Comparison of ENCODE assay signal across 13 cellular contexts in genomic region chr1:39492118-39493042, GRCh38. TPM values are rescaled to one million over a fixed set of nuclear protein-coding genes. Genes with fewer than 3 reads are reported as not detected.
DNase-seq lines count a peak whose midpoint lies in the region; ATAC-seq and TF ChIP-seq lines count a peak whose summit lies in the region.
"Not testable (repeated sequence)": the region's sequence is repeated elsewhere in the genome, so short reads cannot be mapped to it uniquely, and the experiment has no call there.
"Had no signal": no experiment of that assay in that cellular context is flagged by ENCODE, and none has a peak within 500 bp of the region (broad histone marks: within the 10 kb centered on the region; RNA-seq: fewer than 3 reads in every experiment).

No MANE protein-coding gene starts in this region.

- ATAC-seq in CD4-positive, CD25-positive, alpha-beta regulatory T cell (ENCODE audit: low read depth in 2 of 2), result not testable (repeated sequence)
- peak; percentile 3 for ATAC-seq in HG02571 (IDR thresholded peaks at IDR 0.05; ENCODE audit: unreplicated experiment)
- peak in 2 of 4 experiments; percentile 3 to 10 for ATAC-seq in T-cell (replicated peaks in 1 of 4)
- peak; percentile 60 for ATAC-seq in left colon

- H2AFZ ChIP-seq in neural progenitor cell (replicated peaks), result not testable (repeated sequence)

- TF ChIP-seq CTCF in colonic mucosa (IDR thresholded peaks at IDR 0.05); neural progenitor cell (IDR thresholded peaks at IDR 0.05): not testable (repeated sequence)

- peak overlapping the region; percentile 56 to 87 (median 76) for H3K4me3 Mint-ChIP-seq in CD4-positive, CD25-positive, alpha-beta regulatory T cell
- H3K4me3 Mint-ChIP-seq in T-cell (peak overlapping the region; percentile 63 to 71 (median 65)), neural progenitor cell (peak overlapping the region; percentile 76)
- peak overlapping the region; percentile 58 for H3K4me3 Mint-ChIP-seq in activated T-helper 1 cell treated with anti-CD3 and anti-CD28 coated beads, Interleukin-12 subunit alpha, Interleukin-12 subunit beta, Interleukin-2, Interleukin-4 antibody, amounts not matched to agents 30 ng/mL and 10 ng/mL and 1 ng/mL, durations not matched to agents 14 hours and 24 hours and 36 hours

- peaks cover 29% of the 10 kb centered on the region for H3F3A ChIP-seq in neural progenitor cell (ENCODE audit: low read depth)

- CTCF ChIA-PET in T-cell (lab: Charles Lee), result not testable (repeated sequence)

- H3K4me1 ChIP-seq in CD4-positive, CD25-positive, alpha-beta regulatory T cell (ENCODE audit: control insufficient read depth, insufficient read depth, low read length, poor library complexity, severe bottlenecking); colonic mucosa; neural progenitor cell: not testable (repeated sequence)

- H3K27me3 Mint-ChIP-seq in CD4-positive, CD25-positive, alpha-beta regulatory T cell, result peaks cover 45% of the 10 kb centered on the region
- H3K27me3 Mint-ChIP-seq in T-cell (peaks cover 19 to 28% of the 10 kb centered on the region in 2 donors), neural progenitor cell (ENCODE audit: insufficient read depth, low read depth) (peaks cover 37% of the 10 kb centered on the region)
- H3K27me3 Mint-ChIP-seq in activated T-helper 1 cell treated with anti-CD3 and anti-CD28 coated beads, Interleukin-12 subunit alpha, Interleukin-12 subunit beta, Interleukin-2, Interleukin-4 antibody, amounts not matched to agents 30 ng/mL and 10 ng/mL and 1 ng/mL, durations not matched to agents 14 hours and 24 hours and 36 hours (ENCODE audit: insufficient read depth), result peaks cover 35% of the 10 kb centered on the region

- not testable (repeated sequence) for H3K4me3 ChIP-seq in CD4-positive, CD25-positive, alpha-beta regulatory T cell (ENCODE audit: low read depth, low read length); colonic mucosa
- peak overlapping the region; percentile 50 for H3K4me3 ChIP-seq in neural progenitor cell

- not testable (repeated sequence) for H3K4me2 ChIP-seq in neural progenitor cell

- H3K27me3 ChIP-seq in CD4-positive, CD25-positive, alpha-beta regulatory T cell (ENCODE audit: control insufficient read depth, insufficient read depth, low read length); colonic mucosa: not testable (repeated sequence)
- H3K27me3 ChIP-seq in neural progenitor cell, result peaks cover 79% of the 10 kb centered on the region

- H3K79me2 ChIP-seq in neural progenitor cell (ENCODE audit: low read depth), result not testable (repeated sequence)

- not testable (repeated sequence) for H3K36me3 ChIP-seq in CD4-positive, CD25-positive, alpha-beta regulatory T cell (ENCODE audit: control insufficient read depth, insufficient read depth, low read length); colonic mucosa; neural progenitor cell

- H3K4me1 Mint-ChIP-seq in CD4-positive, CD25-positive, alpha-beta regulatory T cell, result peaks cover 0 to 14% (median 2%) of the 10 kb centered on the region in 4 donors
- not testable (repeated sequence) for H3K4me1 Mint-ChIP-seq in T-cell, neural progenitor cell
- H3K4me1 Mint-ChIP-seq in activated T-helper 1 cell treated with anti-CD3 and anti-CD28 coated beads, Interleukin-12 subunit alpha, Interleukin-12 subunit beta, Interleukin-2, Interleukin-4 antibody, amounts not matched to agents 30 ng/mL and 10 ng/mL and 1 ng/mL, durations not matched to agents 14 hours and 24 hours and 36 hours (ENCODE audit: low read depth), result peaks cover 11% of the 10 kb centered on the region

- H3K27ac ChIP-seq in CD4-positive, CD25-positive, alpha-beta regulatory T cell (ENCODE audit: insufficient read depth, low read length, poor library complexity, severe bottlenecking); colonic mucosa; neural progenitor cell: not testable (repeated sequence)
- peak overlapping the region; percentile 35 for H3K27ac ChIP-seq in substantia nigra (ENCODE audit: low read depth, low read length, poor library complexity, severe bottlenecking)

- POLR2A ChIA-PET in T-cell (lab: Charles Lee), result not testable (repeated sequence)

- not testable (repeated sequence) for H3K9ac ChIP-seq in colonic mucosa (ENCODE audit: low read depth in 2 of 2, low read length in 2 of 2); neural progenitor cell

- not testable (repeated sequence) for H3K9me3 Mint-ChIP-seq in CD4-positive, CD25-positive, alpha-beta regulatory T cell; T-cell; activated T-helper 1 cell treated with anti-CD3 and anti-CD28 coated beads, Interleukin-12 subunit alpha, Interleukin-12 subunit beta, Interleukin-2, Interleukin-4 antibody, amounts not matched to agents 30 ng/mL and 10 ng/mL and 1 ng/mL, durations not matched to agents 14 hours and 24 hours and 36 hours; neural progenitor cell

- H3K36me3 Mint-ChIP-seq in CD4-positive, CD25-positive, alpha-beta regulatory T cell; T-cell; activated T-helper 1 cell treated with anti-CD3 and anti-CD28 coated beads, Interleukin-12 subunit alpha, Interleukin-12 subunit beta, Interleukin-2, Interleukin-4 antibody, amounts not matched to agents 30 ng/mL and 10 ng/mL and 1 ng/mL, durations not matched to agents 14 hours and 24 hours and 36 hours (ENCODE audit: low read depth); neural progenitor cell: not testable (repeated sequence)

- H3K27ac Mint-ChIP-seq in CD4-positive, CD25-positive, alpha-beta regulatory T cell, result peak overlapping the region in 1 of 3 donors; percentile 31
- H3K27ac Mint-ChIP-seq in T-cell; activated T-helper 1 cell treated with anti-CD3 and anti-CD28 coated beads, Interleukin-12 subunit alpha, Interleukin-12 subunit beta, Interleukin-2, Interleukin-4 antibody, amounts not matched to agents 30 ng/mL and 10 ng/mL and 1 ng/mL, durations not matched to agents 14 hours and 24 hours and 36 hours; neural progenitor cell: not testable (repeated sequence)

- DNase-seq in CD4-positive, CD25-positive, alpha-beta regulatory T cell; T-cell; activated T-helper 1 cell treated with anti-CD3 and anti-CD28 coated beads, Interleukin-12 subunit alpha, Interleukin-12 subunit beta, Interleukin-2, Interleukin-4 antibody, amounts not matched to agents 30 ng/mL and 10 ng/mL and 1 ng/mL, durations not matched to agents 14 hours and 24 hours and 36 hours (ENCODE audit: low spot score); substantia nigra (lab: John Stamatoyannopoulos, UW): not testable (repeated sequence)
- DNase-seq in colonic mucosa, result peak; percentile 36
- DNase-seq in left colon, result peak; percentile 25 to 43
- DNase-seq in neural progenitor cell (ENCODE audit: low spot score), result peak; percentile 16

- intact Hi-C loops in activated T-helper 1 cell treated with anti-CD3 and anti-CD28 coated beads, Interleukin-12 subunit alpha, Interleukin-12 subunit beta, Interleukin-2, Interleukin-4 antibody, amounts not matched to agents 30 ng/mL and 10 ng/mL and 1 ng/mL, durations not matched to agents 14 hours and 24 hours and 36 hours (cut with micrococcal nuclease), result loop anchor here (5.0 to 10.0 kb wide), 3 partner anchors 45 to 620 kb away; partner anchors contain the start of genes BMP8B and MYCBP
- intact Hi-C loops in colonic mucosa (cut with DNase I); left colon (cut with DNase I, micrococcal nuclease): not testable (repeated sequence)

- not testable (repeated sequence) for H3K9me3 ChIP-seq in CD4-positive, CD25-positive, alpha-beta regulatory T cell (ENCODE audit: control insufficient read depth in 2 of 2, low read length in 2 of 2); colonic mucosa; neural progenitor cell (ENCODE audit: low read depth)

- H4K20me1 ChIP-seq in neural progenitor cell (ENCODE audit: low read depth), result peaks cover 20% of the 10 kb centered on the region

RNA-seq across cellular contexts. Expression of gene BMP8A, which starts 0.9 kb away (rescaled TPM):
- 0.35 TPM for total RNA-seq in CD4-positive, CD25-positive, alpha-beta regulatory T cell
- not detected for polyA plus RNA-seq in CD4-positive, CD25-positive, alpha-beta regulatory T cell
- under 1 TPM in 1 of 5 donors, not detected in 4; 0.38 TPM for total RNA-seq in T-cell
- total RNA-seq in activated T-helper 1 cell treated with anti-CD3 and anti-CD28 coated beads, Interleukin-12 subunit alpha, Interleukin-12 subunit beta, Interleukin-2, Interleukin-4 antibody, amounts not matched to agents 30 ng/mL and 10 ng/mL and 1 ng/mL, durations not matched to agents 14 hours and 24 hours and 36 hours, result not detected in 2 replicates
- total RNA-seq in colonic mucosa, result 1 to 10 TPM; 1.1 to 1.4 TPM
- total RNA-seq in left colon, result 1 to 10 TPM; 4.4 to 6.8 TPM
- total RNA-seq in neural progenitor cell (ENCODE audit: low replicate concordance), result 0.12 TPM in 1 of 2 replicates, not detected in the other
- total RNA-seq: foreskin keratinocyte; HT1080; left lobe of liver; psoas muscle; T-helper 1 cell treated with Interleukin-12 subunit alpha and Interleukin-12 subunit beta and Interleukin-4 antibody, amounts not matched to agents 30 ng/mL and 1 ng/mL, for 36 hours had no signal
- polyA plus RNA-seq: foreskin keratinocyte had no signal
